ENCODE assay signal across 21 cellular contexts in the genomic region with DNA sequence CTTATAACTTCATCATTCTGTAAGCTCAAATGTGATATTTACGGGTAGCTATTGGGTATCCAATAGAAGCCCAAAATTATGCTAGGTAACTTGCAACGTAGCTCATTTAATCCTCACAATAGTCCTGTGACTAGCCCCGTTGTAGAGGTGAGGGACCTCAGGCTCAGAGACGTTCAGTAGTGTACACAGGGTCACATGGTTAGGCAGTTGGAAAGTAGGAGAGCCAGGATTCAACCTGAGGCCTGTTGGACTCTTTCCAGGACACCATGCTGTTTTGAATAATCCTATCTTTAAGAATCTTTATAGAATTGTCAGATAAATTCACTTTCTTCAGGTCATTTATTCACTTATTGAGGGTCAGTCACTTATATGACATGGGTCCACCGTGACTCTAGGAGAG. TPM values are rescaled to one million over a fixed set of nuclear protein-coding genes. Genes with fewer than 3 reads are reported as not detected.
"Had no signal": no experiment of that assay in that cellular context is flagged by ENCODE, and none has a peak within 500 bp of the region (broad histone marks: within the 10 kb centered on the region; RNA-seq: fewer than 3 reads in every experiment).

No MANE protein-coding gene starts in this region.

- H3K4me3 ChIP-seq: K562 had no signal

- H3K27ac Mint-ChIP-seq: IgD-negative memory B cell had no signal

- H3K36me3 Mint-ChIP-seq: IgD-negative memory B cell had no signal

- H3K4me1 Mint-ChIP-seq: IgD-negative memory B cell had no signal

- H3K9ac ChIP-seq: KMS-11 had no signal

- ATAC-seq: K562, SK-N-SH treated with all-trans-retinoic acid at 6 μM for 48 hours had no signal

- H3K9me3 Mint-ChIP-seq: IgD-negative memory B cell had no signal

- H3K4me2 ChIP-seq: KMS-11 had no signal

- H3K4me3 Mint-ChIP-seq: IgD-negative memory B cell had no signal

- H3K27ac ChIP-seq: KMS-11, RWPE1 had no signal

- DNase-seq: Kasumi-1, MM.1S, NCI-H1092 treated with DMSO at 0.1 percent for 48 hours, NCI-H1436, NCI-H187, NCI-H2029, NCI-H2081 treated with DMSO at 0.1 percent for 48 hours, NCI-H2171, NCI-H226, NCI-H446, NCI-H510A, NCI-H524 treated with DMSO at 0.1 percent for 48 hours, NCI-H82, SHP77 had no signal

RNA-seq across cellular contexts. Expression of gene ELOVL2, which starts 9.2 kb away (rescaled TPM):
- polyA plus RNA-seq: IgD-negative memory B cell had no signal

RNA-seq across cellular contexts. Expression of gene ERVFRD-1, which starts 58.2 kb away (rescaled TPM):
- total RNA-seq: HT1080, M059J had no signal
- polyA plus RNA-seq: IgD-negative memory B cell had no signal
